ENCODE assay signal across 9 cellular contexts in genomic region chr22:17237031-17237668, GRCh38. TPM values are rescaled to one million over a fixed set of nuclear protein-coding genes. Genes with fewer than 3 reads are reported as not detected.
DNase-seq lines count a peak whose midpoint lies in the region; ATAC-seq and TF ChIP-seq lines count a peak whose summit lies in the region.
"Had no signal": no experiment of that assay in that cellular context is flagged by ENCODE, and none has a peak within 500 bp of the region (broad histone marks: within the 10 kb centered on the region; RNA-seq: fewer than 3 reads in every experiment).

No MANE protein-coding gene starts in this region.

- peak; percentile 63 for ATAC-seq in HG02970 (IDR thresholded peaks at IDR 0.05; ENCODE audit: low FRiP score, unreplicated experiment)
- no peak for ATAC-seq in foreskin keratinocyte

- peak overlapping the region; percentile 69 for H3K4me3 Mint-ChIP-seq in activated CD4-positive, alpha-beta T cell treated with anti-CD3 and anti-CD28 coated beads, Interleukin-2, amount 10 ng/mL, durations not matched to agents 7 days and 5 days
- peak overlapping the region; percentile 36 for H3K4me3 Mint-ChIP-seq in activated CD4-positive, alpha-beta memory T cell treated with anti-CD3 and anti-CD28 coated beads for 36 hours

- H3K27ac Mint-ChIP-seq in activated CD4-positive, alpha-beta T cell treated with anti-CD3 and anti-CD28 coated beads, Interleukin-2, amount 10 ng/mL, durations not matched to agents 7 days and 5 days = peak overlapping the region; percentile 97
- peak overlapping the region; percentile 43 for H3K27ac Mint-ChIP-seq in activated CD4-positive, alpha-beta memory T cell treated with anti-CD3 and anti-CD28 coated beads for 36 hours

- H3K4me2 ChIP-seq in GM23248 (ENCODE audit: unreplicated experiment) = no peak overlapping the region

- H3K79me2 ChIP-seq in GM23248 (ENCODE audit: insufficient read depth) = no peaks in the 10 kb centered on the region

- H3K9ac ChIP-seq in skeletal muscle tissue (ENCODE audit: low read depth in 1 of 3, low read length in 3 of 3) (peak overlapping the region in 1 of 3 donors; percentile 45), GM23248 (no peak overlapping the region)

- H3K9me3 Mint-ChIP-seq in activated CD4-positive, alpha-beta T cell treated with anti-CD3 and anti-CD28 coated beads, Interleukin-2, amount 10 ng/mL, durations not matched to agents 7 days and 5 days = no peaks in the 10 kb centered on the region
- no peaks in the 10 kb centered on the region for H3K9me3 Mint-ChIP-seq in activated CD4-positive, alpha-beta memory T cell treated with anti-CD3 and anti-CD28 coated beads for 36 hours

- H3K36me3 Mint-ChIP-seq in activated CD4-positive, alpha-beta T cell treated with anti-CD3 and anti-CD28 coated beads, Interleukin-2, amount 10 ng/mL, durations not matched to agents 7 days and 5 days (ENCODE audit: low read depth) = no peaks in the 10 kb centered on the region
- no peaks in the 10 kb centered on the region for H3K36me3 Mint-ChIP-seq in activated CD4-positive, alpha-beta memory T cell treated with anti-CD3 and anti-CD28 coated beads for 36 hours

- H3F3A ChIP-seq in GM23248 (ENCODE audit: insufficient read depth) = no peaks in the 10 kb centered on the region

- intact Hi-C loops in activated CD4-positive, alpha-beta memory T cell treated with anti-CD3 and anti-CD28 coated beads for 36 hours (cut with micrococcal nuclease) = no loop called here

- H2AFZ ChIP-seq in GM23248 = no peak overlapping the region

- no peak for TF ChIP-seq CTCF in foreskin keratinocyte (conservative IDR thresholded peaks at IDR 0.05)

- no peaks in the 10 kb centered on the region for H3K27me3 Mint-ChIP-seq in activated CD4-positive, alpha-beta T cell treated with anti-CD3 and anti-CD28 coated beads, Interleukin-2, amount 10 ng/mL, durations not matched to agents 7 days and 5 days
- no peaks in the 10 kb centered on the region for H3K27me3 Mint-ChIP-seq in activated CD4-positive, alpha-beta memory T cell treated with anti-CD3 and anti-CD28 coated beads for 36 hours

- H3K36me3 ChIP-seq in skeletal muscle tissue (ENCODE audit: control insufficient read depth in 3 of 3, insufficient read depth in 3 of 3, low read length in 3 of 3) (no peaks in the 10 kb centered on the region), GM23248 (ENCODE audit: low read depth) (no peaks in the 10 kb centered on the region)

- in situ Hi-C loops in GM23248 (cut with MboI) = no loop called here

- peaks cover 0 to 3% (median 0%) of the 10 kb centered on the region in 3 donors for H3K27me3 ChIP-seq in skeletal muscle tissue (ENCODE audit: control insufficient read depth in 3 of 3, insufficient read depth in 3 of 3, low read length in 3 of 3)
- H3K27me3 ChIP-seq in foreskin keratinocyte = no peaks in the 10 kb centered on the region
- H3K27me3 ChIP-seq in GM23248 (replicated peaks; ENCODE audit: insufficient read depth) = no peaks in the 10 kb centered on the region; the same call in 1 of the 2 replicates

- DNase-seq in activated CD4-positive, alpha-beta T cell treated with anti-CD3 and anti-CD28 coated beads, Interleukin-2, amount 10 ng/mL, durations not matched to agents 7 days and 5 days = peak; percentile 65
- no peak for DNase-seq in activated CD4-positive, alpha-beta T cell treated with anti-CD3 and anti-CD28 coated beads, Interleukin-2, amount 50 U/mL, for 4 hours
- DNase-seq in activated CD4-positive, alpha-beta memory T cell treated with anti-CD3 and anti-CD28 coated beads for 36 hours = peak; percentile 33
- DNase-seq in foreskin keratinocyte = no peak
- no peak for DNase-seq in GM23248
- DNase-seq in DMS53 (lab: John Stamatoyannopoulos, UW) = no peak

- peak overlapping the region; percentile 17 for H3K27ac ChIP-seq in skeletal muscle tissue (ENCODE audit: low read depth, low read length)
- H3K27ac ChIP-seq in foreskin keratinocyte = no peak overlapping the region
- no peak overlapping the region for H3K27ac ChIP-seq in GM23248
- H3K27ac ChIP-seq: SK-N-MC had no signal

- H3K4me1 ChIP-seq in skeletal muscle tissue (ENCODE audit: control insufficient read depth in 3 of 3, insufficient read depth in 3 of 3, low read length in 3 of 3) = peaks cover 2 to 9% (median 5%) of the 10 kb centered on the region in 3 donors
- no peaks in the 10 kb centered on the region for H3K4me1 ChIP-seq in foreskin keratinocyte
- no peaks in the 10 kb centered on the region for H3K4me1 ChIP-seq in GM23248 (ENCODE audit: insufficient read depth)

- H3K4me1 Mint-ChIP-seq in activated CD4-positive, alpha-beta T cell treated with anti-CD3 and anti-CD28 coated beads, Interleukin-2, amount 10 ng/mL, durations not matched to agents 7 days and 5 days = peaks cover 21% of the 10 kb centered on the region
- H3K4me1 Mint-ChIP-seq in activated CD4-positive, alpha-beta memory T cell treated with anti-CD3 and anti-CD28 coated beads for 36 hours (ENCODE audit: low read depth) = peaks cover 11% of the 10 kb centered on the region

- 50 to 51% methylated on average over 9 of the region's 9 CpGs for WGBS in GM23248 (ENCODE audit: low coverage in 1 of 2, low lambda C conversion rate in 2 of 2, missing lambda C conversion rate in 2 of 2), 2 experiments

- no peaks in the 10 kb centered on the region for H3K9me2 ChIP-seq in GM23248 (ENCODE audit: insufficient read depth)

- CTCF ChIA-PET in activated CD4-positive, alpha-beta T cell treated with anti-CD3 and anti-CD28 coated beads, Interleukin-2, amount 10 ng/mL, durations not matched to agents 7 days and 5 days (lab: Charles Lee) = interaction anchor here (0.8 to 2.2 kb wide), 3 partner anchors 8 to 35 kb away, joined by 3 to 8 read pairs (median 3); no protein-coding TSS in a partner anchor
- CTCF ChIA-PET in activated CD4-positive, alpha-beta memory T cell treated with anti-CD3 and anti-CD28 coated beads for 36 hours (lab: Charles Lee) = no interaction called here

- no peaks in the 10 kb centered on the region for H4K20me1 ChIP-seq in GM23248 (ENCODE audit: insufficient read depth)

- POLR2A ChIA-PET in activated CD4-positive, alpha-beta T cell treated with anti-CD3 and anti-CD28 coated beads, Interleukin-2, amount 10 ng/mL, durations not matched to agents 7 days and 5 days (lab: Charles Lee) = interaction anchor here (0.5 kb wide), 1 partner anchor 87 kb away, joined by 4 read pairs; no protein-coding TSS in a partner anchor
- POLR2A ChIA-PET in activated CD4-positive, alpha-beta memory T cell treated with anti-CD3 and anti-CD28 coated beads for 36 hours (lab: Charles Lee) = no interaction called here

- H3K4me3 ChIP-seq in skeletal muscle tissue (ENCODE audit: low read length in 3 of 3) (peak overlapping the region in 2 of 3 donors; percentile 29 to 43), GM23248 (no peak overlapping the region)
- H3K4me3 ChIP-seq: SK-N-MC had no signal

- H3K9me3 ChIP-seq in skeletal muscle tissue (ENCODE audit: control insufficient read depth in 3 of 3, low read length in 3 of 3) (no peaks in the 10 kb centered on the region), GM23248 (ENCODE audit: low read depth) (no peaks in the 10 kb centered on the region)

RNA-seq across cellular contexts. Expression of gene ADA2, which starts 17.9 kb away (rescaled TPM):
- 100 to 1,000 TPM; 118 to 137 TPM for total RNA-seq in activated CD4-positive, alpha-beta T cell treated with anti-CD3 and anti-CD28 coated beads, Interleukin-2, amount 10 ng/mL, durations not matched to agents 7 days and 5 days
- 1 to 10 TPM; 1.5 to 2.2 TPM for total RNA-seq in activated CD4-positive, alpha-beta memory T cell treated with anti-CD3 and anti-CD28 coated beads for 36 hours
- total RNA-seq in skeletal muscle tissue (5.7 TPM), foreskin keratinocyte (0.17 and 0.18 TPM in 2 replicates)
- polyA plus RNA-seq in foreskin keratinocyte (0.15 and 0.18 TPM in 2 replicates), GM23248 (2016; fragmentation: Nextera tagmentation; extraction: Ambion mirVana) (4.1 and 4.3 TPM in 2 replicates)
- total RNA-seq in GM23248 (2014; rRNA removed; shearing (Covaris generic)) = 2.3 and 4.8 TPM in 2 replicates

Comparison
In these comparisons a context has a peak if more than half of its experiments do, and no peak if none do; other contexts are left out.
1. DNase-seq: peak in activated CD4-positive, alpha-beta T cell treated with anti-CD3 and anti-CD28 coated beads, Interleukin-2, amount 10 ng/mL, durations not matched to agents 7 days and 5 days (single experiment) and activated CD4-positive, alpha-beta memory T cell treated with anti-CD3 and anti-CD28 coated beads for 36 hours (single experiment); none in activated CD4-positive, alpha-beta T cell treated with anti-CD3 and anti-CD28 coated beads, Interleukin-2, amount 50 U/mL, for 4 hours (0 of 2), foreskin keratinocyte (0 of 2), GM23248 (single experiment) and DMS53 (single experiment).
2. RNA of gene ADA2, which starts 17.9 kb away (total RNA-seq): 118 to 137 TPM in activated CD4-positive, alpha-beta T cell treated with anti-CD3 and anti-CD28 coated beads, Interleukin-2, amount 10 ng/mL, durations not matched to agents 7 days and 5 days; 5.7 TPM in skeletal muscle tissue (single experiment), 2.3 to 4.8 TPM in GM23248, 1.5 to 2.2 TPM in activated CD4-positive, alpha-beta memory T cell treated with anti-CD3 and anti-CD28 coated beads for 36 hours and 0.17 to 0.18 TPM in foreskin keratinocyte; every median in the first group is over 10 times any median in the second.